8 cellular contexts compared by ENCODE assay signal in genomic region chr1:178189814-178190213, GRCh38.
DNase-seq lines count a peak whose midpoint lies in the region; ATAC-seq and TF ChIP-seq lines count a peak whose summit lies in the region.

No MANE protein-coding gene starts in this region.

- CTCF ChIA-PET in Caco-2 (lab: Charles Lee): interaction anchor here (2.5 kb wide), 1 partner anchor 158 kb away, joined by 12 read pairs; no protein-coding TSS in a partner anchor

- H3K4me3 Mint-ChIP-seq in Caco-2 (ENCODE audit: unreplicated experiment): no peak overlapping the region

- no peak overlapping the region for H2AFZ ChIP-seq in mesenchymal stem cell (ENCODE audit: low read depth, low read length)

- H3K9me3 ChIP-seq in Caco-2 (no peaks in the 10 kb centered on the region), mesenchymal stem cell (ENCODE audit: control insufficient read depth, low read length) (no peaks in the 10 kb centered on the region)

- no peak overlapping the region for H2BK120ac ChIP-seq in mesenchymal stem cell (ENCODE audit: low read depth, low read length)

- no peak overlapping the region for H3K14ac ChIP-seq in mesenchymal stem cell (ENCODE audit: low read length in 2 of 2)

- H2BK15ac ChIP-seq in mesenchymal stem cell (ENCODE audit: low read depth, poor library complexity, severe bottlenecking): no peak overlapping the region

- no peak overlapping the region for H2BK5ac ChIP-seq in mesenchymal stem cell (ENCODE audit: low read depth, low read length, poor library complexity, severe bottlenecking)

- DNase-seq in Caco-2 (peak; percentile 60 to 62), NCI-H1694 (lab: John Stamatoyannopoulos, UW) (peak; percentile 46), cardiac fibroblast (ENCODE audit: low read depth in 2 of 2) (peak; percentile 41 to 57), mesenchymal stem cell (peak; percentile 42), DMS79 (lab: John Stamatoyannopoulos, UW) (no peak)
- DNase-seq in stimulated activated CD4-positive, alpha-beta T cell treated with anti-CD3 and anti-CD28 coated beads, Interleukin-4, amount 100 ng/mL, for 24 hours: no peak

- intact Hi-C loops in Caco-2 (cut with micrococcal nuclease; ENCODE audit: unreplicated experiment): loop anchor here (1.0 to 2.0 kb wide), 4 partner anchors 97 to 242 kb away; no protein-coding TSS in a partner anchor

- H3K36me3 ChIP-seq in Caco-2 (ENCODE audit: control insufficient read depth, insufficient read depth, low read length) (no peaks in the 10 kb centered on the region), mesenchymal stem cell (ENCODE audit: control insufficient read depth in 1 of 2, insufficient read depth in 2 of 2, low read depth in 1 of 2, low read length in 2 of 2) (no peaks in the 10 kb centered on the region)

- no peak overlapping the region for H4K91ac ChIP-seq in mesenchymal stem cell (ENCODE audit: low read length)

- no peak overlapping the region for H3K27ac Mint-ChIP-seq in Caco-2 (ENCODE audit: unreplicated experiment)

- H4K8ac ChIP-seq in mesenchymal stem cell (ENCODE audit: low read length): no peak overlapping the region

- no peak overlapping the region for H3K27ac ChIP-seq in mesenchymal stem cell (ENCODE audit: low read length, poor library complexity, severe bottlenecking)

- ATAC-seq in GM21723 (IDR thresholded peaks at IDR 0.05; ENCODE audit: unreplicated experiment) (peak; percentile 76), HG03469 (IDR thresholded peaks at IDR 0.05; ENCODE audit: unreplicated experiment) (no peak)

- H3K23ac ChIP-seq in mesenchymal stem cell (ENCODE audit: low read length in 2 of 2): no peak overlapping the region

- peaks cover 6% of the 10 kb centered on the region for H3K9me3 Mint-ChIP-seq in Caco-2 (ENCODE audit: unreplicated experiment)

- H2BK12ac ChIP-seq in mesenchymal stem cell (ENCODE audit: low read length in 2 of 2): no peak overlapping the region

- peaks cover 19% of the 10 kb centered on the region for H3K4me1 Mint-ChIP-seq in Caco-2 (ENCODE audit: low read depth, unreplicated experiment)

- peak; percentile 72 to 77 for TF ChIP-seq CTCF in Caco-2 (IDR thresholded peaks at IDR 0.05; ENCODE audit: insufficient read depth in 1 of 2, low read depth in 1 of 2, low read length in 1 of 2, severe bottlenecking in 1 of 2, unreplicated experiment in 1 of 2)
- peak; percentile 52 for TF ChIP-seq CTCF in cardiac fibroblast (IDR thresholded peaks at IDR 0.05; ENCODE audit: low read depth, low read length)

- H3K36me3 Mint-ChIP-seq in Caco-2 (ENCODE audit: insufficient read depth, unreplicated experiment): no peaks in the 10 kb centered on the region

- H3K4me3 ChIP-seq in Caco-2 (ENCODE audit: low read depth, low read length) (no peak overlapping the region), cardiac fibroblast (replicated peaks in 1 of 2; ENCODE audit: low read depth in 2 of 2, low read length in 2 of 2) (no peak overlapping the region), mesenchymal stem cell (ENCODE audit: insufficient read depth in 1 of 2, low read depth in 1 of 2, low read length in 2 of 2) (no peak overlapping the region)

- H3K18ac ChIP-seq in mesenchymal stem cell (ENCODE audit: low read depth in 1 of 2, low read length in 2 of 2): no peak overlapping the region

- H3K4ac ChIP-seq in mesenchymal stem cell (ENCODE audit: low read depth in 1 of 2, low read length in 2 of 2): no peak overlapping the region

- H3K27me3 Mint-ChIP-seq in Caco-2 (ENCODE audit: insufficient read depth, unreplicated experiment): no peaks in the 10 kb centered on the region

- WGBS in mesenchymal stem cell: no CpG with 5 or more reads among the region's 3 CpGs

- no TSS peak for BruUV-seq in Caco-2 (replicated peaks; lab: Mats Ljungman, UMichigan)

- H2AK5ac ChIP-seq in mesenchymal stem cell (ENCODE audit: low read length, severe bottlenecking): no peak overlapping the region

- no peak overlapping the region for H3K9ac ChIP-seq in mesenchymal stem cell (ENCODE audit: low read length)

- POLR2A ChIA-PET in Caco-2 (lab: Charles Lee): no interaction called here

- peaks cover 12% of the 10 kb centered on the region for H3K79me1 ChIP-seq in mesenchymal stem cell (replicated peaks; ENCODE audit: low read length, poor library complexity, severe bottlenecking)

- H3K27me3 ChIP-seq in Caco-2 (replicated peaks; ENCODE audit: control insufficient read depth, insufficient read depth, low read length) (no peaks in the 10 kb centered on the region), mesenchymal stem cell (ENCODE audit: control insufficient read depth in 1 of 2, insufficient read depth in 1 of 2, low read length in 2 of 2) (no peaks in the 10 kb centered on the region)

- H3K4me2 ChIP-seq in mesenchymal stem cell (ENCODE audit: low read length, poor library complexity, severe bottlenecking): no peak overlapping the region

- H3K4me1 ChIP-seq in Caco-2 (peaks cover 10% of the 10 kb centered on the region), mesenchymal stem cell (ENCODE audit: control insufficient read depth, insufficient read depth, low read depth, low read length) (peaks cover 4% of the 10 kb centered on the region)

Comparison
In these comparisons a context has a peak if more than half of its experiments do, and no peak if none do; other contexts are left out.
1. DNase-seq: peak in Caco-2 (2 of 2), NCI-H1694 (single experiment), cardiac fibroblast (2 of 2) and mesenchymal stem cell (single experiment); none in stimulated activated CD4-positive, alpha-beta T cell treated with anti-CD3 and anti-CD28 coated beads, Interleukin-4, amount 100 ng/mL, for 24 hours (single experiment) and DMS79 (single experiment).